Comparison of ENCODE assay signal across 13 cellular contexts in the genomic region with DNA sequence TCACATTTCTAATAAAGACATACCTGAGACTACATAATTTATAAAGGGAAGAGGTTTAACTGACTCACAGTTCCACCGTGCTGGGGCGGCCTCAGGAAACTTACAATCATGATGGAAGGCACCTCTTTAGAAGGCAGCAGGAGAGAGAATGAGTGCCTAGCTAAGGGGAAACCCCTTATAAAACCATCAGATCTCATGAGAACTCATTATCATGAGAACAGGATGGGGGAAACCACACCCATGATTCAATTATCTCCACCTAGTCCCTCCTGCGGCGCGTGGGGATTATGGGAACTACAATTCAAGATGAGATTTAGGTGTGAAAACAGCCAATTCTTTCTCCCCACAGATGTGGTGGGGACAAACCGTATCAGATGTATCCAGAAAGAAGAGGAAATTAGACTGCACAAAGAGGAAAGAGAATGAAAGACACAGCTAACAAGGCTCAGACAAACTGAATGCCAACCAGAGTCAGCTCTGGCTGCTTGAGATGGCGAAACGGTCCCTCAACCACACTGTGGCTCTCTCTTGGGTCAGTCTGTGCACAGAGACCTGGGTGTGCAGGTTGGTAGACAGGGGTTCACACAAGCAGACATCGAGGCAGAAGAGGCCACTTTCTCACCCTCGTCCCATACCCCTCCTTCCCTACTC.
DNase-seq lines count a peak whose midpoint lies in the region; ATAC-seq lines count a peak whose summit lies in the region.
"Had no signal": no experiment of that assay in that cellular context is flagged by ENCODE, and none has a peak within 500 bp of the region (broad histone marks: within the 10 kb centered on the region; RNA-seq: fewer than 3 reads in every experiment).

No MANE protein-coding gene starts in this region.

- H3K27ac Mint-ChIP-seq in natural killer cell treated with Interleukin-12 subunit alpha and Interleukin-12 subunit beta and Interleukin-15 and Interleukin-18, amount 100 ng/mL, for 72 hours: peak overlapping the region; percentile 97 to 99

- peaks cover 6% of the 10 kb centered on the region for H3K9me3 Mint-ChIP-seq in natural killer cell treated with Interleukin-12 subunit alpha and Interleukin-12 subunit beta and Interleukin-15 and Interleukin-18, amount 100 ng/mL, for 72 hours

- DNase-seq in activated CD4-positive, CD25-positive, alpha-beta regulatory T cell (lab: John Stamatoyannopoulos, UW): no peak
- DNase-seq in activated T-cell treated with anti-CD3 and anti-CD28 coated beads for 24 hours (ENCODE audit: low read depth) (peak; percentile 32), NCI-H1694 treated with DMSO at 0.1 percent for 48 hours (lab: John Stamatoyannopoulos, UW) (no peak), DMS53 treated with DMSO at 0.1 percent for 48 hours (lab: John Stamatoyannopoulos, UW; ENCODE audit: unreplicated experiment) (no peak)
- DNase-seq in natural killer cell treated with Interleukin-12 subunit alpha and Interleukin-12 subunit beta and Interleukin-15 and Interleukin-18, amount 100 ng/mL, for 72 hours (ENCODE audit: low spot score): peak; percentile 76
- DNase-seq in stimulated activated CD8-positive, alpha-beta memory T cell treated with anti-CD3 and anti-CD28 coated beads, Interleukin-2, amount 100 ng/mL, for 48 hours (ENCODE audit: low read depth in 2 of 2): peak; percentile 16 to 25
- DNase-seq: adrenal gland, erythroblast, left cardiac atrium, NCI-H2081, posterior cingulate gyrus had no signal

- H3K27me3 Mint-ChIP-seq in natural killer cell treated with Interleukin-12 subunit alpha and Interleukin-12 subunit beta and Interleukin-15 and Interleukin-18, amount 100 ng/mL, for 72 hours: no peaks in the 10 kb centered on the region

- peaks cover 48% of the 10 kb centered on the region for H3K36me3 Mint-ChIP-seq in natural killer cell treated with Interleukin-12 subunit alpha and Interleukin-12 subunit beta and Interleukin-15 and Interleukin-18, amount 100 ng/mL, for 72 hours

- ATAC-seq in activated CD4-positive, CD25-positive, alpha-beta regulatory T cell treated with anti-CD3 and anti-CD28 coated beads, Interleukin-2, amount 50 U/mL, for 24 hours: peak; percentile 84 to 91
- peak; percentile 64 to 74 for ATAC-seq in natural killer cell treated with Interleukin-12 subunit alpha and Interleukin-12 subunit beta and Interleukin-15 and Interleukin-18, amount 100 ng/mL, for 72 hours
- no peak for ATAC-seq in HG02588 (IDR thresholded peaks at IDR 0.05; ENCODE audit: unreplicated experiment)
- ATAC-seq: left cardiac atrium had no signal

- H3K4me1 Mint-ChIP-seq in natural killer cell treated with Interleukin-12 subunit alpha and Interleukin-12 subunit beta and Interleukin-15 and Interleukin-18, amount 100 ng/mL, for 72 hours (ENCODE audit: low read depth in 2 of 2): peaks cover 87 to 93% of the 10 kb centered on the region in 2 donors

- peak overlapping the region; percentile 68 for H3K4me3 Mint-ChIP-seq in natural killer cell treated with Interleukin-12 subunit alpha and Interleukin-12 subunit beta and Interleukin-15 and Interleukin-18, amount 100 ng/mL, for 72 hours

Comparison
In these comparisons a context has a peak if more than half of its experiments do, and no peak if none do; other contexts are left out.
1. DNase-seq: peak in activated T-cell treated with anti-CD3 and anti-CD28 coated beads for 24 hours (single experiment), natural killer cell treated with Interleukin-12 subunit alpha and Interleukin-12 subunit beta and Interleukin-15 and Interleukin-18, amount 100 ng/mL, for 72 hours (single experiment) and stimulated activated CD8-positive, alpha-beta memory T cell treated with anti-CD3 and anti-CD28 coated beads, Interleukin-2, amount 100 ng/mL, for 48 hours (2 of 2); none in activated CD4-positive, CD25-positive, alpha-beta regulatory T cell (0 of 4), NCI-H1694 treated with DMSO at 0.1 percent for 48 hours (single experiment) and DMS53 treated with DMSO at 0.1 percent for 48 hours (single experiment).